11 cellular contexts compared by ENCODE assay signal in the genomic region with DNA sequence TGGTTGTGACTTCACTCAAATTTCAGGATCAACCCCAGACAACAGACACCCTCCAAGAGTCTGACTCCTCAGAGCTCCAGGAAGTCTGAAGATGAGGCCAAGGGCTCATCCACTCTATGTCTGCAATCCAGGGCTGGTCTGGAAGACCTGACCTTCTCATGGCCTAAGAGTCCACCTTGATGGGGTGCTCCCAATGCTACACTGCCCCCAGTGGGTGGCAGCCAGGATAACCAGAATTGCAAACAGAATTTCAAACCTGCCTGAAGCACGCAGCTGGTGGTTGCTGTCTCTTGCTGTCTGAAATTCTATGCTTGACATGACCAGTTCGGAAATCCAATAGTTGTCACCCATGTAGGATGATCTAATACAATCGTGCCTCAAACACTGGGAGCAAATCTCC.
DNase-seq lines count a peak whose midpoint lies in the region; ATAC-seq, FAIRE-seq and TF ChIP-seq lines count a peak whose summit lies in the region.
"Had no signal": no experiment of that assay in that cellular context is flagged by ENCODE, and none has a peak within 500 bp of the region (broad histone marks: within the 10 kb centered on the region; RNA-seq: fewer than 3 reads in every experiment).

No MANE protein-coding gene starts in this region.

- no peaks in the 10 kb centered on the region for H3K23me2 ChIP-seq in H1 (ENCODE audit: low read depth, low read length)

- no peak overlapping the region for H3K9ac ChIP-seq in H1 (replicated peaks in 1 of 4; ENCODE audit: extremely low read depth in 1 of 4, low read depth in 3 of 4, low read length in 3 of 4)

- no peaks in the 10 kb centered on the region for H3K27me3 Mint-ChIP-seq in activated naive CD4-positive, alpha-beta T cell treated with anti-CD3 and anti-CD28 coated beads for 36 hours (ENCODE audit: low read depth)
- no peaks in the 10 kb centered on the region for H3K27me3 Mint-ChIP-seq in progenitor cell of endocrine pancreas

- H4K91ac ChIP-seq in H1 (replicated peaks; ENCODE audit: insufficient read length, low read length): no peak overlapping the region

- no peak for ATAC-seq in HG02678 (IDR thresholded peaks at IDR 0.05; ENCODE audit: unreplicated experiment)

- no peak overlapping the region for H2BK120ac ChIP-seq in H1 (replicated peaks; ENCODE audit: low read depth, low read length)

- H3K9me3 ChIP-seq in H1 (ENCODE audit: insufficient read depth in 2 of 2, low read depth in 1 of 2, low read length in 1 of 2): no peaks in the 10 kb centered on the region

- no peak overlapping the region for H4K5ac ChIP-seq in H1 (ENCODE audit: insufficient read length, low read depth, low read length)

- TF ChIP-seq POLR2A in H1 (IDR thresholded peaks at IDR 0.05; ENCODE audit: control extremely low read depth in 1 of 2, low read depth in 2 of 2, low read length in 2 of 2): no peak

- WGBS in H1 (ENCODE audit: extremely low coverage in 1 of 2, insufficient coverage in 1 of 2, insufficient read length in 1 of 2, insufficient replicate concordance in 2 of 2, low coverage in 1 of 2, low lambda C conversion rate in 2 of 2, missing lambda C conversion rate in 1 of 2), 2 experiments: 67% methylated on average over 3 of the region's 3 CpGs; no CpG with 5 or more reads in 1 of the 2 experiments

- H3K4me3 Mint-ChIP-seq in activated naive CD4-positive, alpha-beta T cell treated with anti-CD3 and anti-CD28 coated beads for 36 hours: no peak overlapping the region
- no peak overlapping the region for H3K4me3 Mint-ChIP-seq in progenitor cell of endocrine pancreas (ENCODE audit: low read depth)

- TF ChIP-seq CTCF in H1 (IDR thresholded peaks at IDR 0.05; ENCODE audit: control extremely low read depth in 1 of 3, insufficient read depth in 1 of 3, low read depth in 1 of 3, low read length in 3 of 3): peak; percentile 43 to 69 (median 59); a peak in 3 of 4 replicates
- peak; percentile 58 for TF ChIP-seq CTCF in progenitor cell of endocrine pancreas (IDR thresholded peaks at IDR 0.05; ENCODE audit: unreplicated experiment)

- no peak overlapping the region for H3K14ac ChIP-seq in H1 (ENCODE audit: insufficient read length)

- no peak overlapping the region for H2BK5ac ChIP-seq in H1 (ENCODE audit: low read depth, low read length)

- no peak overlapping the region for H3K4me3 ChIP-seq in H1 (ENCODE audit: extremely low read depth in 1 of 4, insufficient read depth in 2 of 4, low read depth in 3 of 4, low read length in 4 of 4)

- no peak overlapping the region for H3K4ac ChIP-seq in H1 (replicated peaks; ENCODE audit: insufficient read length, low read depth, low read length)

- H3K56ac ChIP-seq in H1 (replicated peaks; ENCODE audit: insufficient read length, low read depth, low read length): no peak overlapping the region

- no peaks in the 10 kb centered on the region for H3K27me3 ChIP-seq in H1 (replicated peaks in 1 of 4; ENCODE audit: control insufficient read depth in 3 of 4, extremely low read depth in 1 of 4, insufficient read depth in 3 of 4, low read length in 3 of 4)

- CTCF ChIA-PET in activated naive CD4-positive, alpha-beta T cell treated with anti-CD3 and anti-CD28 coated beads for 36 hours (lab: Charles Lee): interaction anchor here (0.8 to 1.7 kb wide), 3 partner anchors 12 to 296 kb away, joined by 3 to 5 read pairs (median 3); no protein-coding TSS in a partner anchor
- CTCF ChIA-PET in H1 (lab: Charles Lee; ENCODE audit: partially characterized antibody): interaction anchor here (1.0 to 1.9 kb wide), 12 partner anchors 9 to 484 kb away, joined by 3 to 7 read pairs (median 3); no protein-coding TSS in a partner anchor

- H3K36me3 ChIP-seq in H1 (ENCODE audit: control insufficient read depth in 2 of 4, insufficient read depth in 4 of 4, low read length in 3 of 4): peaks cover 5 to 16% (median 14%) of the 10 kb centered on the region in 4 experiments; a peak in 6 of 8 replicates

- no peak overlapping the region for H3K23ac ChIP-seq in H1 (ENCODE audit: insufficient read length)

- H2AFZ ChIP-seq in H1 (ENCODE audit: low read length): no peak overlapping the region

- no peak overlapping the region for H2BK20ac ChIP-seq in H1 (ENCODE audit: low read length)

- no peak for FAIRE-seq in H1 (lab: Jason Lieb, UNC)
- no peak for FAIRE-seq in RCC 7860 (lab: Jason Lieb, UNC)

- no peak overlapping the region for H2BK12ac ChIP-seq in H1 (ENCODE audit: low read depth, low read length)

- H2AK5ac ChIP-seq in H1 (ENCODE audit: low read depth, low read length): no peak overlapping the region

- H3K36me3 Mint-ChIP-seq in activated naive CD4-positive, alpha-beta T cell treated with anti-CD3 and anti-CD28 coated beads for 36 hours (ENCODE audit: low read depth): peaks cover 28% of the 10 kb centered on the region
- peaks cover 21% of the 10 kb centered on the region for H3K36me3 Mint-ChIP-seq in progenitor cell of endocrine pancreas (ENCODE audit: insufficient read depth)

- no peaks in the 10 kb centered on the region for H3K79me2 ChIP-seq in H1 (ENCODE audit: control insufficient read depth in 1 of 2, insufficient read depth in 2 of 2, low read length in 2 of 2)

- peaks cover 40% of the 10 kb centered on the region for H3K4me1 Mint-ChIP-seq in activated naive CD4-positive, alpha-beta T cell treated with anti-CD3 and anti-CD28 coated beads for 36 hours (ENCODE audit: low read depth)
- H3K4me1 Mint-ChIP-seq in progenitor cell of endocrine pancreas (ENCODE audit: low read depth): no peaks in the 10 kb centered on the region

- no peak overlapping the region for H4K8ac ChIP-seq in H1 (ENCODE audit: extremely low read depth, insufficient read depth, low read length)

- no peak overlapping the region for H3K27ac ChIP-seq in H1 (ENCODE audit: low read depth, low read length)

- intact Hi-C loops in activated naive CD4-positive, alpha-beta T cell treated with anti-CD3 and anti-CD28 coated beads for 36 hours (cut with micrococcal nuclease): loop anchor here (5.0 to 10.0 kb wide), 3 partner anchors 469 to 1063 kb away; a partner anchor contains a TSS

- no peak overlapping the region for H3K4me2 ChIP-seq in H1 (ENCODE audit: insufficient read depth in 1 of 2, low read depth in 2 of 2, low read length in 2 of 2)

- H3K79me1 ChIP-seq in H1 (ENCODE audit: low read depth, low read length): no peaks in the 10 kb centered on the region

- no peak for TF ChIP-seq EP300 in H1 (IDR thresholded peaks at IDR 0.05; ENCODE audit: borderline replicate concordance in 1 of 2, low read depth in 2 of 2, low read length in 2 of 2)

- peaks cover 0 to 10% (median 5%) of the 10 kb centered on the region in 4 experiments; a peak in 3 of 7 replicates for H3K4me1 ChIP-seq in H1 (replicated peaks in 1 of 4; ENCODE audit: control insufficient read depth in 3 of 4, insufficient read depth in 4 of 4, low read length in 3 of 4)

- peak; percentile 62 to 70 for TF ChIP-seq RAD21 in H1 (IDR thresholded peaks at IDR 0.05 in 1 of 2, conservative IDR thresholded peaks at IDR 0.05 in 1 of 2; ENCODE audit: low read depth in 2 of 2, low read length in 2 of 2)

- no peak overlapping the region for H2BK15ac ChIP-seq in H1 (ENCODE audit: low read length)

- peaks cover 0 to 2% of the 10 kb centered on the region in 2 experiments for H4K20me1 ChIP-seq in H1 (replicated peaks in 1 of 2; ENCODE audit: control insufficient read depth in 1 of 2, insufficient read depth in 2 of 2, low read length in 2 of 2)

- H3K27ac Mint-ChIP-seq in activated naive CD4-positive, alpha-beta T cell treated with anti-CD3 and anti-CD28 coated beads for 36 hours: no peak overlapping the region
- H3K27ac Mint-ChIP-seq in progenitor cell of endocrine pancreas: no peak overlapping the region

- DNase-seq in activated naive CD4-positive, alpha-beta T cell treated with anti-CD3 and anti-CD28 coated beads for 36 hours: peak; percentile 53
- no peak for DNase-seq in activated naive CD4-positive, alpha-beta T cell treated with Interleukin-2 at 50 U/mL for 16 hours
- DNase-seq in NCI-H2196 treated with DMSO at 0.1 percent for 48 hours (lab: John Stamatoyannopoulos, UW; ENCODE audit: unreplicated experiment): peak; percentile 12
- peak in 1 of 2 experiments; percentile 53 for DNase-seq in H1 (ENCODE audit: low read depth in 1 of 2, low spot score in 2 of 2)
- DNase-seq in progenitor cell of endocrine pancreas (ENCODE audit: low spot score, unreplicated experiment): no peak
- DNase-seq in putamen (ENCODE audit: low spot score): no peak
- DNase-seq in RCC 7860 (ENCODE audit: low spot score): no peak
- DNase-seq: DMS153, H7, T-helper 1 cell had no signal

- POLR2A ChIA-PET in H1 (lab: Charles Lee; ENCODE audit: partially characterized antibody): no interaction called here

- H3K9me3 Mint-ChIP-seq in activated naive CD4-positive, alpha-beta T cell treated with anti-CD3 and anti-CD28 coated beads for 36 hours: no peaks in the 10 kb centered on the region
- no peaks in the 10 kb centered on the region for H3K9me3 Mint-ChIP-seq in progenitor cell of endocrine pancreas (ENCODE audit: low read depth)

- H3K18ac ChIP-seq in H1 (ENCODE audit: extremely low read depth, low read length): no peak overlapping the region

TF ChIP-seq in H1, 55 proteins besides CTCF, POLR2A, EP300 and RAD21:
- TF ChIP-seq FOSL1 (IDR thresholded peaks at IDR 0.05; ENCODE audit: insufficient read depth, low read depth, low read length) (no peak), EGR1 (IDR thresholded peaks at IDR 0.05; ENCODE audit: borderline replicate concordance, low read depth, low read length) (no peak), ASH2L (IDR thresholded peaks at IDR 0.05; ENCODE audit: low read length) (no peak), EZH2 (IDR thresholded peaks at IDR 0.05; ENCODE audit: low read depth, low read length, severe bottlenecking) (no peak), JUND (IDR thresholded peaks at IDR 0.05; ENCODE audit: low read length) (no peak), NANOG (IDR thresholded peaks at IDR 0.05; ENCODE audit: insufficient read depth, low read depth, low read length, poor library complexity, severe bottlenecking) (no peak), CHD1 (IDR thresholded peaks at IDR 0.05; ENCODE audit: low read depth, low read length) (no peak), CTBP2 (IDR thresholded peaks at IDR 0.05; ENCODE audit: borderline replicate concordance, insufficient read depth, insufficient read length, low read length) (no peak), SAP30 (IDR thresholded peaks at IDR 0.05; ENCODE audit: insufficient read depth, insufficient replicate concordance, low read length) (no peak), GTF2F1 (IDR thresholded peaks at IDR 0.05; ENCODE audit: borderline replicate concordance, low read depth, low read length) (no peak), RFX5 (IDR thresholded peaks at IDR 0.05; ENCODE audit: borderline replicate concordance, low read depth, low read length) (no peak)
- TF ChIP-seq, protein P1, sequence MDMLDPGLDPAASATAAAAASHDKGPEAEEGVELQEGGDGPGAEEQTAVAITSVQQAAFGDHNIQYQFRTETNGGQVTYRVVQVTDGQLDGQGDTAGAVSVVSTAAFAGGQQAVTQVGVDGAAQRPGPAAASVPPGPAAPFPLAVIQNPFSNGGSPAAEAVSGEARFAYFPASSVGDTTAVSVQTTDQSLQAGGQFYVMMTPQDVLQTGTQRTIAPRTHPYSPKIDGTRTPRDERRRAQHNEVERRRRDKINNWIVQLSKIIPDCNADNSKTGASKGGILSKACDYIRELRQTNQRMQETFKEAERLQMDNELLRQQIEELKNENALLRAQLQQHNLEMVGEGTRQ (IDR thresholded peaks at IDR 0.05; ENCODE audit: low read length): no peak

Comparison
In these comparisons a context has a peak if more than half of its experiments do, and no peak if none do; other contexts are left out.
1. DNase-seq: peak in activated naive CD4-positive, alpha-beta T cell treated with anti-CD3 and anti-CD28 coated beads for 36 hours (single experiment) and NCI-H2196 treated with DMSO at 0.1 percent for 48 hours (single experiment); none in activated naive CD4-positive, alpha-beta T cell treated with Interleukin-2 at 50 U/mL for 16 hours (single experiment), progenitor cell of endocrine pancreas (single experiment), putamen (single experiment) and RCC 7860 (single experiment).